ENCODE assay signal across 8 cellular contexts in genomic region chr4:30716158-30716557, GRCh38. TPM values are rescaled to one million over a fixed set of nuclear protein-coding genes. Genes with fewer than 3 reads are reported as not detected.
DNase-seq lines count a peak whose midpoint lies in the region; ATAC-seq and TF ChIP-seq lines count a peak whose summit lies in the region.

No MANE protein-coding gene starts in this region.

- intact Hi-C loops in ascending aorta (cut with DNase I) = no loop called here

- H3K27ac ChIP-seq in ascending aorta = no peak overlapping the region

- TF ChIP-seq CTCF in LNCaP clone FGC (IDR thresholded peaks at IDR 0.05; ENCODE audit: control insufficient read depth, extremely low read depth, insufficient read depth) = peak; percentile 55
- peak in 2 of 3 experiments; percentile 65 to 71 for TF ChIP-seq CTCF in ascending aorta (IDR thresholded peaks at IDR 0.05)

- no peaks in the 10 kb centered on the region for H3K36me3 ChIP-seq in ascending aorta

- no peaks in the 10 kb centered on the region for H3K27me3 ChIP-seq in ascending aorta

- DNase-seq in NCI-H2227 (lab: John Stamatoyannopoulos, UW; ENCODE audit: unreplicated experiment) (peak; percentile 14), NCI-H2227 treated with DMSO at 0.1 percent for 48 hours (lab: John Stamatoyannopoulos, UW) (no peak), LNCaP clone FGC (ENCODE audit: low read depth) (no peak), ascending aorta (ENCODE audit: low spot score in 2 of 2) (no peak), left kidney (ENCODE audit: low read depth, low spot score) (peak; percentile 63), KG1 (lab: John Stamatoyannopoulos, UW) (no peak)

- ATAC-seq in HG03196 (IDR thresholded peaks at IDR 0.05; ENCODE audit: unreplicated experiment) (no peak), HG03045 (IDR thresholded peaks at IDR 0.05; ENCODE audit: unreplicated experiment) (no peak)

- no peaks in the 10 kb centered on the region for H3K9me3 ChIP-seq in ascending aorta

- H3K4me3 ChIP-seq in LNCaP clone FGC (ENCODE audit: low read depth, low read length) (no peak overlapping the region), ascending aorta (peak overlapping the region; percentile 57 to 85)

- H3K4me1 ChIP-seq in ascending aorta = peaks cover 0 to 3% of the 10 kb centered on the region in 2 donors

RNA-seq across cellular contexts. Expression of gene PCDH7, which starts 4.0 kb away (rescaled TPM):
- total RNA-seq in ascending aorta = 127 TPM

Comparison
In these comparisons a context has a peak if more than half of its experiments do, and no peak if none do; other contexts are left out.
1. DNase-seq: peak in NCI-H2227 (single experiment) and left kidney (single experiment); none in NCI-H2227 treated with DMSO at 0.1 percent for 48 hours (single experiment), LNCaP clone FGC (single experiment), ascending aorta (0 of 2) and KG1 (single experiment).